16 cellular contexts compared by ENCODE assay signal in genomic region chr3:133941390-133941789, GRCh38. TPM values are rescaled to one million over a fixed set of nuclear protein-coding genes. Genes with fewer than 3 reads are reported as not detected.
DNase-seq lines count a peak whose midpoint lies in the region; ATAC-seq and TF ChIP-seq lines count a peak whose summit lies in the region.
"Had no signal": no experiment of that assay in that cellular context is flagged by ENCODE, and none has a peak within 500 bp of the region (broad histone marks: within the 10 kb centered on the region; RNA-seq: fewer than 3 reads in every experiment).

No MANE protein-coding gene starts in this region.

- H3K27ac ChIP-seq in coronary artery, result no peak overlapping the region
- H3K27ac ChIP-seq: SJSA1 had no signal

- no peak for TF ChIP-seq CTCF in coronary artery (IDR thresholded peaks at IDR 0.05)

- DNase-seq in cardiac septum (ENCODE audit: low spot score) (peak; percentile 17), Right ventricle myocardium inferior (ENCODE audit: missing footprints) (no peak), coronary artery (ENCODE audit: low spot score) (peak; percentile 61), lung microvascular endothelial cell (ENCODE audit: low read depth in 2 of 2) (peak; percentile 64 to 80), SHP77 treated with DMSO at 0.1 percent for 48 hours (lab: John Stamatoyannopoulos, UW) (no peak)
- no peak for DNase-seq in stimulated activated CD4-positive, alpha-beta T cell treated with anti-CD3 and anti-CD28 coated beads, Interleukin-1b, Interleukin-23, amount 100 ng/mL, for 48 hours
- no peak for DNase-seq in stimulated activated CD4-positive, alpha-beta T cell treated with anti-CD3 and anti-CD28 coated beads, Interleukin-12 subunit alpha, Interleukin-12 subunit beta, amount 100 ng/mL, for 4 hours
- DNase-seq: activated CD4-positive, CD25-positive, alpha-beta regulatory T cell; EL; foreskin melanocyte; KBM-7; left ventricle myocardium superior; NCI-H526 treated with DMSO at 0.1 percent for 48 hours; nucleus accumbens had no signal

- intact Hi-C loops in cardiac septum (cut with DNase I) (loop anchor here (5.0 kb wide), 1 partner anchor 36 kb away; no protein-coding TSS in a partner anchor), Right ventricle myocardium inferior (cut with DNase I) (no loop called here)

- no peak for ATAC-seq in Right ventricle myocardium inferior
- no peak for ATAC-seq in GM18520 (IDR thresholded peaks at IDR 0.05; ENCODE audit: unreplicated experiment)
- ATAC-seq: left ventricle myocardium superior had no signal

- H3K4me3 ChIP-seq in coronary artery, result no peak overlapping the region
- H3K4me3 ChIP-seq: SJSA1 had no signal

RNA-seq across cellular contexts. Expression of gene RAB6B, which starts 45.7 kb away (rescaled TPM):
- total RNA-seq in cardiac septum (42.4 TPM), Right ventricle myocardium inferior (58.8 TPM), lung microvascular endothelial cell (0.65 and 2.2 TPM in 2 replicates)

Comparison
In these comparisons a context has a peak if more than half of its experiments do, and no peak if none do; other contexts are left out.
1. DNase-seq: peak in cardiac septum (single experiment), coronary artery (single experiment) and lung microvascular endothelial cell (2 of 2); none in Right ventricle myocardium inferior (single experiment), stimulated activated CD4-positive, alpha-beta T cell treated with anti-CD3 and anti-CD28 coated beads, Interleukin-1b, Interleukin-23, amount 100 ng/mL, for 48 hours (single experiment), stimulated activated CD4-positive, alpha-beta T cell treated with anti-CD3 and anti-CD28 coated beads, Interleukin-12 subunit alpha, Interleukin-12 subunit beta, amount 100 ng/mL, for 4 hours (single experiment) and SHP77 treated with DMSO at 0.1 percent for 48 hours (single experiment).
2. RNA of gene RAB6B, which starts 45.7 kb away (total RNA-seq): 58.8 TPM in Right ventricle myocardium inferior (single experiment) and 42.4 TPM in cardiac septum (single experiment); 0.65 to 2.2 TPM in lung microvascular endothelial cell; every median in the first group is over 10 times any median in the second.